Comparison of ENCODE assay signal across 12 cellular contexts in genomic region chr1:54360165-54361005, GRCh38. TPM values are rescaled to one million over a fixed set of nuclear protein-coding genes. Genes with fewer than 3 reads are reported as not detected.
A peak's percentile ranks its signal among the peaks of the same experiment; 100 is the strongest.
DNase-seq lines count a peak whose midpoint lies in the region; ATAC-seq and TF ChIP-seq lines count a peak whose summit lies in the region.
"Had no signal": no experiment of that assay in that cellular context is flagged by ENCODE, and none has a peak within 500 bp of the region (broad histone marks: within the 10 kb centered on the region; RNA-seq: fewer than 3 reads in every experiment).

No MANE protein-coding gene starts in this region.

- H3K36me3 Mint-ChIP-seq in activated CD4-positive, alpha-beta T cell treated with anti-CD3 and anti-CD28 coated beads, Interleukin-2, amount 10 ng/mL, durations not matched to agents 7 days and 5 days (ENCODE audit: low read depth), result peaks cover 25% of the 10 kb centered on the region
- no peaks in the 10 kb centered on the region for H3K36me3 Mint-ChIP-seq in chondrocyte (ENCODE audit: low read depth)

- no peaks in the 10 kb centered on the region for H3K27me3 ChIP-seq in MM.1S (replicated peaks; ENCODE audit: insufficient read depth, low read length)
- no peaks in the 10 kb centered on the region for H3K27me3 ChIP-seq in parathyroid adenoma (ENCODE audit: control insufficient read depth, insufficient read depth, low read length)

- H3K36me3 ChIP-seq in MM.1S (replicated peaks; ENCODE audit: insufficient read depth, low read length), result no peaks in the 10 kb centered on the region
- no peaks in the 10 kb centered on the region for H3K36me3 ChIP-seq in parathyroid adenoma (ENCODE audit: control insufficient read depth, insufficient read depth, low read length)

- H3K4me1 Mint-ChIP-seq in activated CD4-positive, alpha-beta T cell treated with anti-CD3 and anti-CD28 coated beads, Interleukin-2, amount 10 ng/mL, durations not matched to agents 7 days and 5 days, result peaks cover 67% of the 10 kb centered on the region
- H3K4me1 Mint-ChIP-seq in chondrocyte (ENCODE audit: low read depth), result peaks cover 3% of the 10 kb centered on the region

- H3K9me3 ChIP-seq in MM.1S (replicated peaks; ENCODE audit: insufficient read depth, low read length) (no peaks in the 10 kb centered on the region), parathyroid adenoma (ENCODE audit: control insufficient read depth, low read length) (no peaks in the 10 kb centered on the region)

- no peak overlapping the region for H3K27ac ChIP-seq in MM.1S (ENCODE audit: low read length)
- peak overlapping the region; percentile 29 for H3K27ac ChIP-seq in parathyroid adenoma

- no peaks in the 10 kb centered on the region for H3K27me3 Mint-ChIP-seq in activated CD4-positive, alpha-beta T cell treated with anti-CD3 and anti-CD28 coated beads, Interleukin-2, amount 10 ng/mL, durations not matched to agents 7 days and 5 days
- no peaks in the 10 kb centered on the region for H3K27me3 Mint-ChIP-seq in chondrocyte (ENCODE audit: low read depth)

- no peak for DNase-seq in activated CD4-positive, alpha-beta T cell treated with anti-CD3 and anti-CD28 coated beads, Interleukin-2, amount 10 ng/mL, durations not matched to agents 7 days and 5 days
- no peak for DNase-seq in activated CD4-positive, alpha-beta T cell treated with anti-CD3 and anti-CD28 coated beads, Interleukin-2, amount 50 U/mL, for 1 hour
- DNase-seq in MM.1S (peak; percentile 42), chondrocyte (ENCODE audit: low spot score) (no peak), AG08396 (ENCODE audit: low spot score) (no peak), iPS-NIHi11 (ENCODE audit: low spot score) (no peak)
- DNase-seq: GDM1, NCI-H2081 treated with DMSO at 0.1 percent for 48 hours, Right ventricle myocardium superior, trophoblast cell had no signal

- H3K4me3 Mint-ChIP-seq in activated CD4-positive, alpha-beta T cell treated with anti-CD3 and anti-CD28 coated beads, Interleukin-2, amount 10 ng/mL, durations not matched to agents 7 days and 5 days, result no peak overlapping the region
- no peak overlapping the region for H3K4me3 Mint-ChIP-seq in chondrocyte (ENCODE audit: unreplicated experiment)

- H3K4me3 ChIP-seq in MM.1S (ENCODE audit: low read length) (no peak overlapping the region), parathyroid adenoma (ENCODE audit: low read depth, low read length) (no peak overlapping the region)

- H3F3A ChIP-seq in MM.1S (ENCODE audit: insufficient read depth, low read length), result no peaks in the 10 kb centered on the region

- peak overlapping the region; percentile 57 for H3K27ac Mint-ChIP-seq in activated CD4-positive, alpha-beta T cell treated with anti-CD3 and anti-CD28 coated beads, Interleukin-2, amount 10 ng/mL, durations not matched to agents 7 days and 5 days
- H3K27ac Mint-ChIP-seq in chondrocyte (ENCODE audit: unreplicated experiment), result no peak overlapping the region

- 0 out of 2 replicates have a peak, but pooled peaks cover 4% of the 10 kb centered on the region for H4K20me1 ChIP-seq in MM.1S (ENCODE audit: insufficient read depth, low read length)

- no peaks in the 10 kb centered on the region for H3K9me2 ChIP-seq in MM.1S (replicated peaks; ENCODE audit: insufficient read depth, low read length)

- H3K4me2 ChIP-seq in MM.1S (ENCODE audit: low read depth, low read length) (no peak overlapping the region), parathyroid adenoma (ENCODE audit: low read length) (peak overlapping the region; percentile 4)

- H3K4me1 ChIP-seq in MM.1S (ENCODE audit: low read length) (peaks cover 13% of the 10 kb centered on the region), parathyroid adenoma (no peaks in the 10 kb centered on the region)

- H3K9me3 Mint-ChIP-seq in activated CD4-positive, alpha-beta T cell treated with anti-CD3 and anti-CD28 coated beads, Interleukin-2, amount 10 ng/mL, durations not matched to agents 7 days and 5 days, result no peaks in the 10 kb centered on the region
- H3K9me3 Mint-ChIP-seq in chondrocyte (ENCODE audit: low read depth), result no peaks in the 10 kb centered on the region

- POLR2A ChIA-PET in activated CD4-positive, alpha-beta T cell treated with anti-CD3 and anti-CD28 coated beads, Interleukin-2, amount 10 ng/mL, durations not matched to agents 7 days and 5 days (lab: Charles Lee), result no interaction called here

- ATAC-seq in HG03097 (IDR thresholded peaks at IDR 0.05; ENCODE audit: low FRiP score, unreplicated experiment), result no peak

- TF ChIP-seq CTCF in MM.1S (IDR thresholded peaks at IDR 0.05; ENCODE audit: low read length), result peak; percentile 15; the same call in 1 of the 2 replicates
- TF ChIP-seq CTCF in chondrocyte (IDR thresholded peaks at IDR 0.05), result peak; percentile 12
- no peak for TF ChIP-seq CTCF in parathyroid adenoma (IDR thresholded peaks at IDR 0.05)

- CTCF ChIA-PET in activated CD4-positive, alpha-beta T cell treated with anti-CD3 and anti-CD28 coated beads, Interleukin-2, amount 10 ng/mL, durations not matched to agents 7 days and 5 days (lab: Charles Lee), result interaction anchor here (1.0 kb wide), 1 partner anchor 10 kb away, joined by 4 read pairs; no protein-coding TSS in a partner anchor

- H3K9ac ChIP-seq in MM.1S (ENCODE audit: low read length) (no peak overlapping the region), parathyroid adenoma (no peak overlapping the region)

- H2AFZ ChIP-seq in MM.1S (ENCODE audit: low read length), result no peak overlapping the region
- no peak overlapping the region for H2AFZ ChIP-seq in parathyroid adenoma

- H3K79me2 ChIP-seq in MM.1S (ENCODE audit: low read length) (peaks cover 52% of the 10 kb centered on the region), parathyroid adenoma (peaks cover 23% of the 10 kb centered on the region)

RNA-seq across cellular contexts. Expression of gene SSBP3, which starts 45.8 kb away (rescaled TPM):
- total RNA-seq in activated CD4-positive, alpha-beta T cell treated with anti-CD3 and anti-CD28 coated beads, Interleukin-2, amount 10 ng/mL, durations not matched to agents 7 days and 5 days, result 100 to 1,000 TPM in 1 of 2 experiments, 10 to 100 TPM in 1; 93.4 to 127 TPM
- total RNA-seq in chondrocyte, result 22.0 to 41.2 TPM (median 26.2 TPM) in 3 replicates
